In the genomic region with DNA sequence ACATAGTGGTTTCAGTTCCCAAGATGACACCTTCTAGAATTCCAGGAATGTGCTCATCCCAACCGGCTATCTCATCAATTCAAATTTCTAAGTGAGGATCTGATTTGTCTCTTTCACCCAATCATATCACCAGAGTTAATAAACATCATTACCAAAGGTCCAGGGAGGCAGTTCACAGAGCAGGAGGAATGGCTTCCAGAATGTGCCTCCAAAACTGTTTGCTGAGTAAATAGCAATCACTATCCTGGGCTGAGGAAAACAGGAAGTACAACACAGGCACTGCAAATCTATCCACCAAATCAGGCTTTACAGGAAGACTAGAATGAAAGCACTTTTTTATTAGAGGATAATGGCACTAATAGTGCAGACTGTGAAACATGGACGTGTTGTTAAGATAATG, we compare ENCODE assay signal across 24 cellular contexts.
A peak's percentile ranks its signal among the peaks of the same experiment; 100 is the strongest.
DNase-seq lines count a peak whose midpoint lies in the region; ATAC-seq, FAIRE-seq and TF ChIP-seq lines count a peak whose summit lies in the region.
"Had no signal": no experiment of that assay in that cellular context is flagged by ENCODE, and none has a peak within 500 bp of the region (broad histone marks: within the 10 kb centered on the region; RNA-seq: fewer than 3 reads in every experiment).

No MANE protein-coding gene starts in this region.

- TF ChIP-seq CTCF in MCF 10A (IDR thresholded peaks at IDR 0.05; ENCODE audit: unreplicated experiment) (no peak), PC-3 (conservative IDR thresholded peaks at IDR 0.05; ENCODE audit: low read depth, low read length) (no peak), keratinocyte (optimal IDR thresholded peaks at IDR 0.05 in 1 of 3, IDR thresholded peaks at IDR 0.05 in 1 of 3, conservative IDR thresholded peaks at IDR 0.05 in 1 of 3; ENCODE audit: extremely low read depth in 1 of 3, insufficient read depth in 2 of 3, low read length in 3 of 3) (no peak)

- DNase-seq in T47D (ENCODE audit: low read depth in 1 of 2, low spot score in 1 of 2) (peak; percentile 19 to 69), MCF 10A (ENCODE audit: unreplicated experiment) (no peak), PC-3 (no peak), keratinocyte (ENCODE audit: low read depth, low spot score) (no peak), NCI-H2107 treated with DMSO at 0.1 percent for 48 hours (lab: John Stamatoyannopoulos, UW; ENCODE audit: unreplicated experiment) (no peak), NCI-H2171 (lab: John Stamatoyannopoulos, UW) (no peak)
- DNase-seq: activated CD4-positive, alpha-beta memory T cell treated with anti-CD3 and anti-CD28 coated beads, Interleukin-2, amount 10 ng/mL, durations not matched to agents 7 days and 5 days; activated naive CD8-positive, alpha-beta T cell treated with anti-CD3 and anti-CD28 coated beads for 36 hours; caudate nucleus; NCI-H1436; NCI-H526; nucleus accumbens; stimulated activated CD4-positive, alpha-beta T cell treated with anti-CD3 and anti-CD28 coated beads, Interleukin-1b, Interleukin-23, amount 100 ng/mL, for 48 hours; substantia nigra; SW 1271; T1000 had no signal

- H3K4me2 ChIP-seq in PC-3 (ENCODE audit: low read length) (no peak overlapping the region), keratinocyte (ENCODE audit: control insufficient read depth, extremely low read depth, insufficient read depth, low read depth, low read length) (no peak overlapping the region)

- dilution Hi-C loops in keratinocyte (cut with MboI; ENCODE audit: extremely low pct_ligation_motif_present, low sequenced_read_pairs) = no loop called here

- H4K20me1 ChIP-seq in PC-3 (ENCODE audit: low read length) (0 out of 2 replicates have a peak, but pooled peaks cover 6% of the 10 kb centered on the region), keratinocyte (ENCODE audit: control insufficient read depth, extremely low read depth, insufficient read depth, low read length) (no peaks in the 10 kb centered on the region)

- H3K9me3 ChIP-seq in PC-3 (ENCODE audit: low read length) (no peaks in the 10 kb centered on the region), keratinocyte (ENCODE audit: control insufficient read depth, low read depth, low read length) (no peaks in the 10 kb centered on the region)

- H3K36me3 Mint-ChIP-seq in MCF 10A (ENCODE audit: insufficient read depth, unreplicated experiment) = peaks cover 25% of the 10 kb centered on the region
- peaks cover 41% of the 10 kb centered on the region for H3K36me3 Mint-ChIP-seq in stimulated activated memory B cell treated with anti-CD40 and anti-IgM and Interleukin-4, amounts not matched to agents 10 μg/mL and 1 μg/mL and 100 μg/mL, for 72 hours

- H3K4me3 Mint-ChIP-seq in MCF 10A (ENCODE audit: unreplicated experiment) = no peak overlapping the region
- no peak overlapping the region for H3K4me3 Mint-ChIP-seq in stimulated activated memory B cell treated with anti-CD40 and anti-IgM and Interleukin-4, amounts not matched to agents 10 μg/mL and 1 μg/mL and 100 μg/mL, for 72 hours
- H3K4me3 Mint-ChIP-seq: activated CD4-positive, alpha-beta memory T cell treated with anti-CD3 and anti-CD28 coated beads, Interleukin-2, amount 10 ng/mL, durations not matched to agents 7 days and 5 days; activated naive CD8-positive, alpha-beta T cell treated with anti-CD3 and anti-CD28 coated beads for 36 hours had no signal

- no TSS peak for BruUV-seq in MCF 10A (replicated peaks; lab: Mats Ljungman, UMichigan)
- no TSS peak for BruUV-seq in PC-3 (replicated peaks; lab: Mats Ljungman, UMichigan)

- no peaks in the 10 kb centered on the region for H3K9me2 ChIP-seq in PC-3 (replicated peaks; ENCODE audit: low read length)

- peaks cover 56% of the 10 kb centered on the region for H3K4me1 Mint-ChIP-seq in MCF 10A (ENCODE audit: insufficient read depth, unreplicated experiment)
- peaks cover 82% of the 10 kb centered on the region for H3K4me1 Mint-ChIP-seq in stimulated activated memory B cell treated with anti-CD40 and anti-IgM and Interleukin-4, amounts not matched to agents 10 μg/mL and 1 μg/mL and 100 μg/mL, for 72 hours

- no peak overlapping the region for H3K27ac Mint-ChIP-seq in MCF 10A (ENCODE audit: low read depth, unreplicated experiment)
- peak overlapping the region; percentile 94 for H3K27ac Mint-ChIP-seq in stimulated activated memory B cell treated with anti-CD40 and anti-IgM and Interleukin-4, amounts not matched to agents 10 μg/mL and 1 μg/mL and 100 μg/mL, for 72 hours
- H3K27ac Mint-ChIP-seq: activated CD4-positive, alpha-beta memory T cell treated with anti-CD3 and anti-CD28 coated beads, Interleukin-2, amount 10 ng/mL, durations not matched to agents 7 days and 5 days; activated naive CD8-positive, alpha-beta T cell treated with anti-CD3 and anti-CD28 coated beads for 36 hours had no signal

- in situ Hi-C loops in T47D (cut with HindIII; ENCODE audit: low pct_unique_long_range_greater_than_20kb, low sequenced_read_pairs) = no loop called here

- H2AFZ ChIP-seq in PC-3 (ENCODE audit: low read length) = no peak overlapping the region
- no peak overlapping the region for H2AFZ ChIP-seq in keratinocyte (ENCODE audit: control insufficient read depth, low read length)

- H3K36me3 ChIP-seq in PC-3 (ENCODE audit: low read depth, low read length) (peaks cover 5% of the 10 kb centered on the region; the same call in 1 of the 2 replicates), keratinocyte (ENCODE audit: control insufficient read depth in 2 of 2, extremely low read depth in 1 of 2, insufficient read depth in 2 of 2, low read length in 2 of 2) (peaks cover 3 to 9% of the 10 kb centered on the region in 2 experiments)
- H3K36me3 ChIP-seq: ascending aorta had no signal

- peaks cover 10% of the 10 kb centered on the region for H3K9me3 Mint-ChIP-seq in MCF 10A (ENCODE audit: unreplicated experiment)
- H3K9me3 Mint-ChIP-seq in stimulated activated memory B cell treated with anti-CD40 and anti-IgM and Interleukin-4, amounts not matched to agents 10 μg/mL and 1 μg/mL and 100 μg/mL, for 72 hours = peaks cover 12% of the 10 kb centered on the region

- CTCF ChIA-PET in MCF 10A (lab: Yijun Ruan, JAX) (interaction anchor here (0.6 kb wide), 1 partner anchor 61 kb away, joined by 3 read pairs; no protein-coding TSS in a partner anchor), PC-3 (lab: Charles Lee) (no interaction called here)

- POLR2A ChIA-PET in MCF 10A (lab: Yijun Ruan, JAX) = no interaction called here
- POLR2A ChIA-PET in PC-3 (lab: Charles Lee; ENCODE audit: unreplicated experiment) = no interaction called here

- peak; percentile 34; the same call in 1 of the 2 replicates for ATAC-seq in PC-3
- ATAC-seq in stimulated activated memory B cell treated with anti-CD40 and anti-IgM and Interleukin-4, amounts not matched to agents 10 μg/mL and 1 μg/mL and 100 μg/mL, for 72 hours = no peak
- no peak for ATAC-seq in GM21367 (IDR thresholded peaks at IDR 0.05; ENCODE audit: unreplicated experiment)
- ATAC-seq: activated CD4-positive, CD25-positive, alpha-beta regulatory T cell treated with anti-CD3 and anti-CD28 coated beads, Interleukin-2, amount 50 U/mL, for 24 hours; K562; Right ventricle myocardium inferior had no signal

- FAIRE-seq in keratinocyte (lab: Jason Lieb, UNC) = peak; percentile 9
- FAIRE-seq: A204.1, K562 had no signal

- intact Hi-C loops in MCF 10A (cut with micrococcal nuclease) = no loop called here
- intact Hi-C loops in PC-3 (cut with micrococcal nuclease) = no loop called here

- H3K4me1 ChIP-seq in PC-3 (ENCODE audit: insufficient read depth, low read length) = peaks cover 28% of the 10 kb centered on the region
- peaks cover 23% of the 10 kb centered on the region for H3K4me1 ChIP-seq in keratinocyte (ENCODE audit: control insufficient read depth, extremely low read depth, insufficient read depth, low read length)

- H3K27ac ChIP-seq in PC-3 (ENCODE audit: low read length) = no peak overlapping the region
- H3K27ac ChIP-seq in keratinocyte (ENCODE audit: control insufficient read depth, insufficient read depth, low read length) = no peak overlapping the region
- H3K27ac ChIP-seq: ascending aorta, skin epidermis had no signal

- H3K79me2 ChIP-seq in PC-3 (ENCODE audit: low read length) = peaks cover 63% of the 10 kb centered on the region
- H3K79me2 ChIP-seq in keratinocyte (ENCODE audit: control insufficient read depth, insufficient read depth, low read length) = peaks cover 97% of the 10 kb centered on the region

- H3K9ac ChIP-seq in PC-3 (ENCODE audit: low read length) = no peak overlapping the region
- H3K9ac ChIP-seq in keratinocyte (ENCODE audit: control insufficient read depth, extremely low read depth, insufficient read depth, low read length) = no peak overlapping the region

- H3F3A ChIP-seq in PC-3 (ENCODE audit: low read length, unreplicated experiment) = no peaks in the 10 kb centered on the region

- no peak overlapping the region for H3K4me3 ChIP-seq in PC-3 (ENCODE audit: low read length)
- no peak overlapping the region for H3K4me3 ChIP-seq in keratinocyte (ENCODE audit: control insufficient read depth in 2 of 3, extremely low read depth in 1 of 3, insufficient read depth in 2 of 3, low read depth in 1 of 3, low read length in 3 of 3)
- H3K4me3 ChIP-seq: ascending aorta, K562, skin epidermis had no signal

- peaks cover 3% of the 10 kb centered on the region for H3K9me1 ChIP-seq in keratinocyte (ENCODE audit: control insufficient read depth, extremely low read depth, insufficient read depth, low read length)

- H3K27me3 ChIP-seq in PC-3 (ENCODE audit: low read length) (no peaks in the 10 kb centered on the region), keratinocyte (ENCODE audit: control insufficient read depth, extremely low read depth, insufficient read depth, low read length) (no peaks in the 10 kb centered on the region)
- H3K27me3 ChIP-seq: ascending aorta had no signal

- no peaks in the 10 kb centered on the region for H3K27me3 Mint-ChIP-seq in MCF 10A (ENCODE audit: insufficient read depth, unreplicated experiment)
- H3K27me3 Mint-ChIP-seq in stimulated activated memory B cell treated with anti-CD40 and anti-IgM and Interleukin-4, amounts not matched to agents 10 μg/mL and 1 μg/mL and 100 μg/mL, for 72 hours = no peaks in the 10 kb centered on the region
- H3K27me3 Mint-ChIP-seq: activated CD4-positive, alpha-beta memory T cell treated with anti-CD3 and anti-CD28 coated beads, Interleukin-2, amount 10 ng/mL, durations not matched to agents 7 days and 5 days; activated naive CD8-positive, alpha-beta T cell treated with anti-CD3 and anti-CD28 coated beads for 36 hours had no signal

Comparison
In these comparisons a context has a peak if more than half of its experiments do, and no peak if none do; other contexts are left out.
1. DNase-seq: peak in T47D (2 of 2); none in MCF 10A (single experiment), PC-3 (single experiment), keratinocyte (single experiment), NCI-H2107 treated with DMSO at 0.1 percent for 48 hours (single experiment) and NCI-H2171 (single experiment).